In genomic region chr18:25825066-25825465, GRCh38 we compare ENCODE assay signal across 21 cellular contexts.
DNase-seq lines count a peak whose midpoint lies in the region; ATAC-seq lines count a peak whose summit lies in the region.
"Had no signal": no experiment of that assay in that cellular context is flagged by ENCODE, and none has a peak within 500 bp of the region (broad histone marks: within the 10 kb centered on the region; RNA-seq: fewer than 3 reads in every experiment).

No MANE protein-coding gene starts in this region.

- H3K4me1 Mint-ChIP-seq in activated T-cell treated with anti-CD3 and anti-CD28 coated beads, Interleukin-2, amount 50 U/mL, for 4 hours (ENCODE audit: low read depth) = no peaks in the 10 kb centered on the region
- H3K4me1 Mint-ChIP-seq in stimulated activated naive B cell treated with anti-CD40 and anti-IgM and Interleukin-4, amounts not matched to agents 10 μg/mL and 1 μg/mL and 100 μg/mL, for 72 hours = no peaks in the 10 kb centered on the region

- H3K9ac ChIP-seq in mesenchymal stem cell (ENCODE audit: low read length) = no peak overlapping the region
- no peak overlapping the region for H3K9ac ChIP-seq in neuronal stem cell (ENCODE audit: low read depth, low read length, poor library complexity)
- H3K9ac ChIP-seq: BLaER1 treated with 17β-estradiol and CSF1 and Interleukin-3, amounts not matched to agents 10 nM and 100 nM had no signal

- H3K9me3 ChIP-seq in mesenchymal stem cell (ENCODE audit: control insufficient read depth, low read length) (peaks cover 5% of the 10 kb centered on the region), neuronal stem cell (replicated peaks in 1 of 2; ENCODE audit: control insufficient read depth in 2 of 2, insufficient read depth in 1 of 2, low read depth in 1 of 2, low read length in 2 of 2) (peaks cover 0 to 3% of the 10 kb centered on the region in 2 donors)
- H3K9me3 ChIP-seq: BLaER1 treated with 17β-estradiol and CSF1 and Interleukin-3, amounts not matched to agents 10 nM and 100 nM had no signal

- no peak overlapping the region for H2BK5ac ChIP-seq in mesenchymal stem cell (ENCODE audit: low read depth, low read length, poor library complexity, severe bottlenecking)
- H2BK5ac ChIP-seq in neuronal stem cell (ENCODE audit: low read length) = no peak overlapping the region

- H4K8ac ChIP-seq in mesenchymal stem cell (ENCODE audit: low read length) (no peak overlapping the region), neuronal stem cell (ENCODE audit: low read depth, low read length) (no peak overlapping the region)

- H2BK12ac ChIP-seq in mesenchymal stem cell (ENCODE audit: low read length in 2 of 2) (no peak overlapping the region), neuronal stem cell (ENCODE audit: low read length) (no peak overlapping the region)

- H3K18ac ChIP-seq in mesenchymal stem cell (ENCODE audit: low read depth in 1 of 2, low read length in 2 of 2) = peak overlapping the region in 1 of 2 experiments; percentile 66
- H3K18ac ChIP-seq in neuronal stem cell (ENCODE audit: low read length) = no peak overlapping the region

- H3K9me3 Mint-ChIP-seq in activated T-cell treated with anti-CD3 and anti-CD28 coated beads, Interleukin-2, amount 50 U/mL, for 4 hours = no peaks in the 10 kb centered on the region
- H3K9me3 Mint-ChIP-seq in stimulated activated naive B cell treated with anti-CD40 and anti-IgM and Interleukin-4, amounts not matched to agents 10 μg/mL and 1 μg/mL and 100 μg/mL, for 72 hours = no peaks in the 10 kb centered on the region
- H3K9me3 Mint-ChIP-seq: CD8-positive, alpha-beta T cell; HFFc6 had no signal

- no peak overlapping the region for H3K4me3 ChIP-seq in mesenchymal stem cell (ENCODE audit: insufficient read depth in 1 of 2, low read depth in 1 of 2, low read length in 2 of 2)
- peak overlapping the region in 1 of 2 donors; percentile 22 for H3K4me3 ChIP-seq in neuronal stem cell (ENCODE audit: low read length in 2 of 2)
- H3K4me3 ChIP-seq: BLaER1 treated with 17β-estradiol and CSF1 and Interleukin-3, amounts not matched to agents 10 nM and 100 nM had no signal

- no peak overlapping the region for H2BK120ac ChIP-seq in mesenchymal stem cell (ENCODE audit: low read depth, low read length)
- H2BK120ac ChIP-seq in neuronal stem cell (ENCODE audit: low read depth, low read length) = no peak overlapping the region

- H3K27ac Mint-ChIP-seq in stimulated activated naive B cell treated with anti-CD40 and anti-IgM and Interleukin-4, amounts not matched to agents 10 μg/mL and 1 μg/mL and 100 μg/mL, for 72 hours = no peak overlapping the region
- H3K27ac Mint-ChIP-seq: CD8-positive, alpha-beta T cell; HFFc6 had no signal

- H2BK15ac ChIP-seq in mesenchymal stem cell (ENCODE audit: low read depth, poor library complexity, severe bottlenecking) = no peak overlapping the region
- H2BK15ac ChIP-seq in neuronal stem cell (ENCODE audit: low read length) = no peak overlapping the region

- no peaks in the 10 kb centered on the region for H3K36me3 ChIP-seq in mesenchymal stem cell (ENCODE audit: control insufficient read depth in 1 of 2, insufficient read depth in 2 of 2, low read depth in 1 of 2, low read length in 2 of 2)
- no peaks in the 10 kb centered on the region for H3K36me3 ChIP-seq in neuronal stem cell (replicated peaks in 1 of 2; ENCODE audit: control insufficient read depth in 2 of 2, insufficient read depth in 2 of 2, low read length in 2 of 2)
- H3K36me3 ChIP-seq: BLaER1 treated with 17β-estradiol and CSF1 and Interleukin-3, amounts not matched to agents 10 nM and 100 nM had no signal

- H3K4me1 ChIP-seq in mesenchymal stem cell (ENCODE audit: control insufficient read depth, insufficient read depth, low read depth, low read length) = peaks cover 2% of the 10 kb centered on the region
- peaks cover 13 to 28% of the 10 kb centered on the region in 2 donors for H3K4me1 ChIP-seq in neuronal stem cell (ENCODE audit: control insufficient read depth in 2 of 2, insufficient read depth in 1 of 2, low read depth in 1 of 2, low read length in 2 of 2)
- H3K4me1 ChIP-seq: BLaER1 treated with 17β-estradiol and CSF1 and Interleukin-3, amounts not matched to agents 10 nM and 100 nM had no signal

- H3K23ac ChIP-seq in mesenchymal stem cell (ENCODE audit: low read length in 2 of 2) (no peak overlapping the region), neuronal stem cell (ENCODE audit: low read depth, low read length, poor library complexity) (no peak overlapping the region)

- H3K27ac ChIP-seq in mesenchymal stem cell (ENCODE audit: low read length, poor library complexity, severe bottlenecking) (no peak overlapping the region), neuronal stem cell (replicated peaks; ENCODE audit: low read length) (peak overlapping the region; percentile 60)
- H3K27ac ChIP-seq: BLaER1 treated with 17β-estradiol and CSF1 and Interleukin-3, amounts not matched to agents 10 nM and 100 nM had no signal

- DNase-seq in RPMI7951 (ENCODE audit: low read depth) (peak; percentile 49), mesenchymal stem cell (peak; percentile 52), neuronal stem cell (ENCODE audit: low spot score) (no peak), GOT3 (lab: John Stamatoyannopoulos, UW) (no peak), SKM-1 treated with dmso at 0.1 percent for 144 hours (lab: John Stamatoyannopoulos, UW; ENCODE audit: unreplicated experiment) (no peak)
- no peak for DNase-seq in activated T-cell treated with anti-CD3 and anti-CD28 coated beads, Interleukin-2, amount 50 U/mL, for 4 hours
- no peak for DNase-seq in stimulated activated naive B cell treated with anti-CD40 and anti-IgM and Interleukin-4, amounts not matched to agents 10 μg/mL and 1 μg/mL and 100 μg/mL, for 72 hours
- DNase-seq: Calu3; CD8-positive, alpha-beta T cell; EL; HFFc6; KG1; MV-4-11; NCI-H1694 treated with DMSO at 0.1 percent for 48 hours; NCI-H2107; NCI-H510A; NCI-H748 treated with DMSO at 0.1 percent for 48 hours; NK-92 treated with Interleukin-12 subunit alpha and Interleukin-12 subunit beta, amount 100 ng/mL, for 24 hours; SHP77 treated with DMSO at 0.1 percent for 48 hours had no signal

- H3K27me3 Mint-ChIP-seq in activated T-cell treated with anti-CD3 and anti-CD28 coated beads, Interleukin-2, amount 50 U/mL, for 4 hours (ENCODE audit: low read depth) = peaks cover 4% of the 10 kb centered on the region
- no peaks in the 10 kb centered on the region for H3K27me3 Mint-ChIP-seq in stimulated activated naive B cell treated with anti-CD40 and anti-IgM and Interleukin-4, amounts not matched to agents 10 μg/mL and 1 μg/mL and 100 μg/mL, for 72 hours

- H4K91ac ChIP-seq in mesenchymal stem cell (ENCODE audit: low read length) = no peak overlapping the region
- H4K91ac ChIP-seq in neuronal stem cell (ENCODE audit: low read depth, low read length, poor library complexity) = no peak overlapping the region

- no peak overlapping the region for H3K4me3 Mint-ChIP-seq in activated T-cell treated with anti-CD3 and anti-CD28 coated beads, Interleukin-2, amount 50 U/mL, for 4 hours
- no peak overlapping the region for H3K4me3 Mint-ChIP-seq in stimulated activated naive B cell treated with anti-CD40 and anti-IgM and Interleukin-4, amounts not matched to agents 10 μg/mL and 1 μg/mL and 100 μg/mL, for 72 hours
- H3K4me3 Mint-ChIP-seq: CD8-positive, alpha-beta T cell; HFFc6 had no signal

- no peak overlapping the region for H3K4me2 ChIP-seq in mesenchymal stem cell (ENCODE audit: low read length, poor library complexity, severe bottlenecking)
- no peak overlapping the region for H3K4me2 ChIP-seq in neuronal stem cell (ENCODE audit: insufficient read depth, low read length, poor library complexity, severe bottlenecking)
- H3K4me2 ChIP-seq: BLaER1 treated with 17β-estradiol and CSF1 and Interleukin-3, amounts not matched to agents 10 nM and 100 nM had no signal

- ATAC-seq in activated T-cell treated with anti-CD3 and anti-CD28 coated beads, Interleukin-2, amount 50 U/mL, for 4 hours = no peak
- no peak for ATAC-seq in stimulated activated naive B cell treated with anti-CD40 and anti-IgM and Interleukin-4, amounts not matched to agents 10 μg/mL and 1 μg/mL and 100 μg/mL, for 72 hours (replicated peaks)
- ATAC-seq: CD8-positive, alpha-beta T cell; HepG2 had no signal

- no peak overlapping the region for H2AFZ ChIP-seq in mesenchymal stem cell (ENCODE audit: low read depth, low read length)
- H2AFZ ChIP-seq in neuronal stem cell (ENCODE audit: low read length) = peak overlapping the region; percentile 72

- H3K27me3 ChIP-seq in mesenchymal stem cell (ENCODE audit: control insufficient read depth in 1 of 2, insufficient read depth in 1 of 2, low read length in 2 of 2) = no peaks in the 10 kb centered on the region
- no peaks in the 10 kb centered on the region for H3K27me3 ChIP-seq in neuronal stem cell (ENCODE audit: control insufficient read depth in 3 of 3, insufficient read depth in 3 of 3, low read depth in 1 of 3, low read length in 3 of 3)
- H3K27me3 ChIP-seq: BLaER1 treated with 17β-estradiol and CSF1 and Interleukin-3, amounts not matched to agents 10 nM and 100 nM had no signal

- WGBS in mesenchymal stem cell = 50% methylated on average over 6 of the region's 6 CpGs
- WGBS in neuronal stem cell (ENCODE audit: extremely low coverage in 2 of 2, insufficient read length in 2 of 2, insufficient replicate concordance in 1 of 2), 2 donors = no CpG with 5 or more reads among the region's 6 CpGs

- no peak overlapping the region for H2AK5ac ChIP-seq in mesenchymal stem cell (ENCODE audit: low read length, severe bottlenecking)
- H2AK5ac ChIP-seq in neuronal stem cell (ENCODE audit: low read depth, low read length) = no peak overlapping the region

- H3K36me3 Mint-ChIP-seq in activated T-cell treated with anti-CD3 and anti-CD28 coated beads, Interleukin-2, amount 50 U/mL, for 4 hours (ENCODE audit: insufficient read depth) = no peaks in the 10 kb centered on the region
- no peaks in the 10 kb centered on the region for H3K36me3 Mint-ChIP-seq in stimulated activated naive B cell treated with anti-CD40 and anti-IgM and Interleukin-4, amounts not matched to agents 10 μg/mL and 1 μg/mL and 100 μg/mL, for 72 hours
- H3K36me3 Mint-ChIP-seq: CD8-positive, alpha-beta T cell had no signal

- H3K4ac ChIP-seq in mesenchymal stem cell (ENCODE audit: low read depth in 1 of 2, low read length in 2 of 2) (no peak overlapping the region), neuronal stem cell (ENCODE audit: low read length) (no peak overlapping the region)

- H3K79me1 ChIP-seq in mesenchymal stem cell (replicated peaks; ENCODE audit: low read length, poor library complexity, severe bottlenecking) (no peaks in the 10 kb centered on the region), neuronal stem cell (ENCODE audit: low read depth, low read length) (no peaks in the 10 kb centered on the region)

- H3K14ac ChIP-seq in mesenchymal stem cell (ENCODE audit: low read length in 2 of 2) = no peak overlapping the region
- no peak overlapping the region for H3K14ac ChIP-seq in neuronal stem cell (ENCODE audit: low read length)

Comparison
In these comparisons a context has a peak if more than half of its experiments do, and no peak if none do; other contexts are left out.
1. DNase-seq: peak in RPMI7951 (single experiment) and mesenchymal stem cell (single experiment); none in neuronal stem cell (single experiment), activated T-cell treated with anti-CD3 and anti-CD28 coated beads, Interleukin-2, amount 50 U/mL, for 4 hours (single experiment), GOT3 (single experiment), stimulated activated naive B cell treated with anti-CD40 and anti-IgM and Interleukin-4, amounts not matched to agents 10 μg/mL and 1 μg/mL and 100 μg/mL, for 72 hours (single experiment) and SKM-1 treated with dmso at 0.1 percent for 144 hours (single experiment).